ENCODE assay signal across 8 cellular contexts in the genomic region with DNA sequence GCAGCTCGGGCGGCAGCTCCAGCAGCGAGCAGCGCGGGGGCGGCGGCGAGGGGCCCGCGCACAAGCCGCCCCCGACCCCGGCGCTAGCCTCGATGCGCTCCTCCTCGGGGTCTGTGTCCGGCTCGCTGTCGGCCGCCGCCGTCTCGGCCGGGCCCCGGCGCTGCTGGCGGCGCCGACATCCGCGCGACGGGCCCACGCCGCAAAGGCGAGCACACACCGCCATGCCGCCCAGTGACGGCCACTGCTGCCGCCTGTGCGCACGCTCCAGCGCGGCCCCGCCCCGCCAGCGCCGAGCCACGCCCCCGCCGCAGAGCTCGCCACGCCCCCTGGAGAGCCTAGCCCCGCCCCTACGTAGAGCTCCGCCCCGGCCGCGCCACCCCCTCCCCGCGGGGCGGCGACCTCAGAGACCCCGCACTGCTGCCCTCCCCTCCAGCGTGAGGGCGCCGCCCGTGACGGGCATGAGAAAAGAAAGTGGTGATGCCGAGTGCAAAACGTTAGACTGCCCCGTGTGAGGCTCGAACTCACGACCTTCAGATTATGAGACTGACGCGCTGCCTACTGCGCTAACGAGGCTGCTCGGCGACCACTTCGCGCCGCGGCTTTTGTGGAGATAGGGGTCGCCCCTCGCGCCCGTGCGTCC. TPM values are rescaled to one million over a fixed set of nuclear protein-coding genes. Genes with fewer than 3 reads are reported as not detected.
DNase-seq lines count a peak whose midpoint lies in the region; ATAC-seq and TF ChIP-seq lines count a peak whose summit lies in the region.

A gene with protein sequence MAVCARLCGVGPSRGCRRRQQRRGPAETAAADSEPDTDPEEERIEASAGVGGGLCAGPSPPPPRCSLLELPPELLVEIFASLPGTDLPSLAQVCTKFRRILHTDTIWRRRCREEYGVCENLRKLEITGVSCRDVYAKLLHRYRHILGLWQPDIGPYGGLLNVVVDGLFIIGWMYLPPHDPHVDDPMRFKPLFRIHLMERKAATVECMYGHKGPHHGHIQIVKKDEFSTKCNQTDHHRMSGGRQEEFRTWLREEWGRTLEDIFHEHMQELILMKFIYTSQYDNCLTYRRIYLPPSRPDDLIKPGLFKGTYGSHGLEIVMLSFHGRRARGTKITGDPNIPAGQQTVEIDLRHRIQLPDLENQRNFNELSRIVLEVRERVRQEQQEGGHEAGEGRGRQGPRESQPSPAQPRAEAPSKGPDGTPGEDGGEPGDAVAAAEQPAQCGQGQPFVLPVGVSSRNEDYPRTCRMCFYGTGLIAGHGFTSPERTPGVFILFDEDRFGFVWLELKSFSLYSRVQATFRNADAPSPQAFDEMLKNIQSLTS (minus strand): TSS at position 255 of the 640 bp plus-strand sequence. CDS start 32 bp downstream, at position 223.

- CTCF ChIA-PET in RWPE1 (lab: Yijun Ruan, JAX): interaction anchor here (1.6 kb wide), 1 partner anchor 11 kb away, joined by 6 read pairs; no protein-coding TSS in a partner anchor

- H3K27me3 Mint-ChIP-seq in nephron progenitor cell (ENCODE audit: low read depth, poor library complexity): peaks cover 4% of the 10 kb centered on the region
- H3K27me3 Mint-ChIP-seq in stimulated activated naive CD8-positive, alpha-beta T cell treated with anti-CD3 and anti-CD28 coated beads, Interleukin-15, amount 100 ng/mL, for 72 hours: no peaks in the 10 kb centered on the region

- H3K27ac ChIP-seq in RWPE1: peak within 1 kb of the TSS; percentile 91

- H3K4me3 Mint-ChIP-seq in nephron progenitor cell: peak within 1 kb of the TSS; percentile 84
- peak within 1 kb of the TSS; percentile 95 to 97 for H3K4me3 Mint-ChIP-seq in stimulated activated naive CD8-positive, alpha-beta T cell treated with anti-CD3 and anti-CD28 coated beads, Interleukin-15, amount 100 ng/mL, for 72 hours

- TF ChIP-seq RAD21 in Ishikawa (IDR thresholded peaks at IDR 0.05; ENCODE audit: low read depth): no peak

- no peak for TF ChIP-seq CTCF in RWPE1 (conservative IDR thresholded peaks at IDR 0.05; ENCODE audit: low read depth)
- TF ChIP-seq CTCF in fibroblast of the aortic adventitia (IDR thresholded peaks at IDR 0.05; ENCODE audit: insufficient read depth, low read length): no peak
- TF ChIP-seq CTCF in nephron progenitor cell (IDR thresholded peaks at IDR 0.05): no peak

- POLR2A ChIA-PET in RWPE1 (lab: Yijun Ruan, JAX; ENCODE audit: low non-redundant PET): interaction anchor here (0.7 to 1.2 kb wide), 3 partner anchors 65 to 822 kb away, joined by 3 to 6 read pairs (median 3); partner anchors contain the start of gene C16orf95

- peaks cover 19% of the 10 kb centered on the region for H3K36me3 Mint-ChIP-seq in nephron progenitor cell (ENCODE audit: low read depth)

- TF ChIP-seq EP300 in Ishikawa (IDR thresholded peaks at IDR 0.05; ENCODE audit: borderline replicate concordance): no peak; the same call in 1 of the 2 replicates

- H3K27ac Mint-ChIP-seq in nephron progenitor cell: peak within 1 kb of the TSS; percentile 92
- peak within 1 kb of the TSS; percentile 96 to 100 for H3K27ac Mint-ChIP-seq in stimulated activated naive CD8-positive, alpha-beta T cell treated with anti-CD3 and anti-CD28 coated beads, Interleukin-15, amount 100 ng/mL, for 72 hours

- peaks cover 58% of the 10 kb centered on the region for H3K4me1 Mint-ChIP-seq in nephron progenitor cell
- peaks cover 77% of the 10 kb centered on the region for H3K4me1 Mint-ChIP-seq in stimulated activated naive CD8-positive, alpha-beta T cell treated with anti-CD3 and anti-CD28 coated beads, Interleukin-15, amount 100 ng/mL, for 72 hours

- ATAC-seq in GM21529 (IDR thresholded peaks at IDR 0.05; ENCODE audit: unreplicated experiment): peak; percentile 39
- ATAC-seq in stimulated activated naive CD8-positive, alpha-beta T cell treated with anti-CD3 and anti-CD28 coated beads, Interleukin-15, amount 100 ng/mL, for 72 hours: peak; percentile 72

- peak within 1 kb of the TSS; percentile 80 for H3K4me3 ChIP-seq in fibroblast of the aortic adventitia (ENCODE audit: low read depth, low read length)

- DNase-seq in DMS153 treated with DMSO at 0.1 percent for 48 hours (lab: John Stamatoyannopoulos, UW; ENCODE audit: unreplicated experiment) (peak; percentile 60), RWPE1 (ENCODE audit: low spot score) (peak; percentile 73), fibroblast of the aortic adventitia (ENCODE audit: low read depth) (peak; percentile 94), nephron progenitor cell (peak; percentile 92)
- DNase-seq in activated T-helper 9 cell treated with anti-CD3 and anti-CD28 coated beads, Interleukin-2, amount 50 U/mL, for 16 hours (ENCODE audit: low read depth): peak; percentile 88
- peak; percentile 96 to 97 for DNase-seq in stimulated activated naive CD8-positive, alpha-beta T cell treated with anti-CD3 and anti-CD28 coated beads, Interleukin-15, amount 100 ng/mL, for 72 hours

- H3K9me3 Mint-ChIP-seq in nephron progenitor cell: peaks cover 13% of the 10 kb centered on the region
- peaks cover 0 to 6% of the 10 kb centered on the region in 2 donors for H3K9me3 Mint-ChIP-seq in stimulated activated naive CD8-positive, alpha-beta T cell treated with anti-CD3 and anti-CD28 coated beads, Interleukin-15, amount 100 ng/mL, for 72 hours

TF ChIP-seq in Ishikawa, 13 proteins besides CTCF, POLR2A, EP300 and RAD21:
- peak; percentile 36 for TF ChIP-seq TCF12 (IDR thresholded peaks at IDR 0.05; ENCODE audit: low read depth)
- TF ChIP-seq NFIC (IDR thresholded peaks at IDR 0.05): no peak
- TF ChIP-seq TAF1 (IDR thresholded peaks at IDR 0.05; ENCODE audit: low read depth): peak; percentile 57; the same call in 1 of the 2 replicates
- no peak for TF ChIP-seq REST (IDR thresholded peaks at IDR 0.05; ENCODE audit: low read depth)
- no peak for TF ChIP-seq FOXM1 (IDR thresholded peaks at IDR 0.05; ENCODE audit: borderline replicate concordance, low read depth)
- TF ChIP-seq, protein P1, sequence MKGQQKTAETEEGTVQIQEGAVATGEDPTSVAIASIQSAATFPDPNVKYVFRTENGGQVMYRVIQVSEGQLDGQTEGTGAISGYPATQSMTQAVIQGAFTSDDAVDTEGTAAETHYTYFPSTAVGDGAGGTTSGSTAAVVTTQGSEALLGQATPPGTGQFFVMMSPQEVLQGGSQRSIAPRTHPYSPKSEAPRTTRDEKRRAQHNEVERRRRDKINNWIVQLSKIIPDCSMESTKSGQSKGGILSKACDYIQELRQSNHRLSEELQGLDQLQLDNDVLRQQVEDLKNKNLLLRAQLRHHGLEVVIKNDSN (IDR thresholded peaks at IDR 0.05): no peak
- 0 out of 2 replicates have a peak, but pooled peaks have one; percentile 10 for TF ChIP-seq CEBPB (IDR thresholded peaks at IDR 0.05)
- TF ChIP-seq TEAD4 (IDR thresholded peaks at IDR 0.05): peak; percentile 88
- no peak for TF ChIP-seq CREB1 (IDR thresholded peaks at IDR 0.05; ENCODE audit: low read depth)
- TF ChIP-seq ZBTB7A (IDR thresholded peaks at IDR 0.05; ENCODE audit: low read depth): no peak; the same call in 1 of the 2 replicates
- peak; percentile 76; the same call in 1 of the 2 replicates for TF ChIP-seq MAX (IDR thresholded peaks at IDR 0.05)
- peak; percentile 88 for TF ChIP-seq YY1 (IDR thresholded peaks at IDR 0.05; ENCODE audit: low read depth)
- TF ChIP-seq EGR1 (IDR thresholded peaks at IDR 0.05): peak; percentile 65; the same call in 1 of the 2 replicates

RNA-seq across cellular contexts. Expression of the gene that starts here (rescaled TPM):
- total RNA-seq in fibroblast of the aortic adventitia (ENCODE audit: low replicate concordance): 23.1 and 30.4 TPM in 2 replicates

Comparison
In these comparisons a context has a peak if more than half of its experiments do, and no peak if none do; other contexts are left out.
1. Peak in every context shown above with its lines: DNase-seq, ATAC-seq, H3K4me3 ChIP-seq and H3K27ac ChIP-seq.